1 cellular context compared by ENCODE assay signal in the genomic region with DNA sequence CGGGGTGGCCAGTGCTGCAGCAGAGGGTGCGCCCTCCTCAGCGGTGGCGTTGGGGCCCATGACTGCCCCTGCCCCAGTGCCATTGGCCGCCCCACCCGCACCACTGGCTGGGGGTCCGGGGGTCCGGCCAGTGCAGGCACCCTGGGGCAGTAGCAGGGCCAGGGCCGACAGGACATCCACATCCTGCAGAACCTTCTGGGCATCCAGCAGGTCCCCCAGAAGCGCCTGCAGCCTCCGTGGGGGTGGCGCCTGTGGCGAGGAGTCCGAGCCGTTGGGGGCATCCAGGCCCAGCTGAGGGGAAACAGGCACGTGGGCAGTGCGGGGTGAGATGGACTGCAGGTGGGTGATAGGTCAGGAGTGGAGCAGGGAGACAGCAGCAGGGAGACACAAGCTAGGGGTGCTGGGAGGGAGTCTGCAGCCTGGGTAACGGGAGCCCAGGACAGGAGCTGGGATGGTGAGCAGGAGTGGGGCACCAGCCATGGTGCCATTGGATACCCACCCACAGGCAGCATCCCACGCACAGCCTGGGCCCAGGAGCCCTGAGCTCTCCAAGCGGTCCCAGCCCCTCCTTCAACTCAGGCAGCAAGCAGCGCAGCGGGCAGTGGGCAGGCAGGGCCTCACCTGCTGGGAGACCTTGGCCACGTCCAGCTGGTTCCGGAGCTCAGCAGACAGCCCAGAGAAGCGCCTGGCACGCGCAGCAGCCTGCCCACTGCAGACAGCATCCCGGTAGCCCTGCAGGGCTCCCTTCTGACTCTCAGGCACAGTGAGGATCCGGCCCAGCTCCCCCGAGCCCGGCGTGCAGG.
TF ChIP-seq lines count a peak whose summit lies in the region.

No MANE protein-coding gene starts in this region.

TF ChIP-seq in IMR-90, 13 proteins besides CTCF, POLR2A, EP300 and RAD21 (continued from another document):
- TF ChIP-seq, protein P1, sequence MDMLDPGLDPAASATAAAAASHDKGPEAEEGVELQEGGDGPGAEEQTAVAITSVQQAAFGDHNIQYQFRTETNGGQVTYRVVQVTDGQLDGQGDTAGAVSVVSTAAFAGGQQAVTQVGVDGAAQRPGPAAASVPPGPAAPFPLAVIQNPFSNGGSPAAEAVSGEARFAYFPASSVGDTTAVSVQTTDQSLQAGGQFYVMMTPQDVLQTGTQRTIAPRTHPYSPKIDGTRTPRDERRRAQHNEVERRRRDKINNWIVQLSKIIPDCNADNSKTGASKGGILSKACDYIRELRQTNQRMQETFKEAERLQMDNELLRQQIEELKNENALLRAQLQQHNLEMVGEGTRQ (IDR thresholded peaks at IDR 0.05; ENCODE audit: low read depth, low read length) = no peak
- TF ChIP-seq MAZ (IDR thresholded peaks at IDR 0.05; ENCODE audit: borderline replicate concordance, low read depth, low read length) = no peak
